22 cellular contexts compared by ENCODE assay signal in the genomic region with DNA sequence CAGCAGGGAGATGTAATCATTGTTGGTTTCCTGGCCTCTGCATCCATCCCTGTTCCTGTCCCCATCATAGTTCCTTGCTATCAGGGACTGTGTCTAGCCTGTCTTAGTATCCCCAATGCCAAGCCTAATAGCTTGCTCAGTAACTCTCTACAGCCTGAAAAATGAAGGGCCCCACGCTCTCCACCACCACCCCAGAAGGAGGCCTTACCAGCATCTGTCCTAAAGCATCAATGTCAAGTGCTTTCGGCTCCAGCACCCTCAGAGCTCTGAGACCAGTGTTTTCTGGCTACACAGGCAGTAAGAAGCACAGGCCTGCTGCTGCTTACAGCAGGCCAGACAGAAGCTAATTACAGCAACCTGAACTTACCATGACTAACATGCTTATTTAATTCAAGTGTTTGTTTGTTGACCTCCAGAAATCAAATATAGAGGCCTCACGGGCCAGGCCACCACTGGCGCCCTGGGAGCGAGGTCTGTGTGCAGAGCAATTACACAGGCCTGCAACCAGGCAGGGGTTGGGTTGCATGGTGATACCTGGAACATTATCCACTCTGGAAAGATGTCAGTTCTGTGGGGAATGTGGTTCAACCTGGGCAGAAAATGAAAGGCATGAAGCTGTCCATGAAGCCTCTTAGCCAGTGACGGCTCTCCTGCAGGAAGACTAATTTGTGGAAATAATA.
"Had no signal": no experiment of that assay in that cellular context is flagged by ENCODE, and none has a peak within 500 bp of the region (broad histone marks: within the 10 kb centered on the region; RNA-seq: fewer than 3 reads in every experiment).

No MANE protein-coding gene starts in this region.

- H3K4me1 Mint-ChIP-seq: activated naive CD8-positive, alpha-beta T cell treated with anti-CD3 and anti-CD28 coated beads, Interleukin-2, amount 50 U/mL, for 24 hours had no signal

- H3K4me3 ChIP-seq: skin epidermis, tibial artery, uterus had no signal

- H3K36me3 ChIP-seq: neutrophil, tibial artery, uterus had no signal

- H3K27me3 ChIP-seq: uterus had no signal

- DNase-seq: activated naive CD4-positive, alpha-beta T cell treated with anti-CD3 and anti-CD28 coated beads for 36 hours; activated naive CD8-positive, alpha-beta T cell treated with anti-CD3 and anti-CD28 coated beads, Interleukin-2, amount 50 U/mL, for 24 hours; aorta; cerebellar nuclear complex; effector CD8-positive, alpha-beta T cell; foreskin fibroblast; hippocampal formation; mammary epithelial cell; naive thymus-derived CD8-positive, alpha-beta T cell; stimulated activated CD4-positive, alpha-beta T cell treated with anti-CD3 and anti-CD28 coated beads, Interleukin-15, amount 100 ng/mL, for 24 hours; stimulated activated CD4-positive, alpha-beta T cell treated with anti-CD3 and anti-CD28 coated beads, Interleukin-4, amount 100 ng/mL, for 1 hour; stimulated activated naive B cell treated with anti-CD40 and anti-IgM and Interleukin-4, amounts not matched to agents 10 μg/mL and 1 μg/mL and 100 μg/mL, for 72 hours; tibial artery; uterus had no signal

- H3K27ac Mint-ChIP-seq: activated naive CD4-positive, alpha-beta T cell treated with anti-CD3 and anti-CD28 coated beads for 36 hours; activated naive CD8-positive, alpha-beta T cell treated with anti-CD3 and anti-CD28 coated beads, Interleukin-2, amount 50 U/mL, for 24 hours; activated T-helper 2 cell treated with anti-CD3 and anti-CD28 coated beads, Interferon-gamma antibody, Interleukin-2, Interleukin-4, amounts not matched to agents 10 μg/mL and 5 μg/mL and 100 μg/mL, durations not matched to agents 14 hours and 24 hours and 36 hours; naive thymus-derived CD8-positive, alpha-beta T cell; stimulated activated naive B cell treated with anti-CD40 and anti-IgM and Interleukin-4, amounts not matched to agents 10 μg/mL and 1 μg/mL and 100 μg/mL, for 72 hours had no signal

- H3K36me3 Mint-ChIP-seq: naive thymus-derived CD8-positive, alpha-beta T cell; stimulated activated naive B cell treated with anti-CD40 and anti-IgM and Interleukin-4, amounts not matched to agents 10 μg/mL and 1 μg/mL and 100 μg/mL, for 72 hours had no signal

- H3K9me3 ChIP-seq: neutrophil, tibial artery, uterus had no signal

- H3K79me2 ChIP-seq: parathyroid adenoma had no signal

- H3K9ac ChIP-seq: parathyroid adenoma had no signal

- H3K4me1 ChIP-seq: parathyroid adenoma, tibial artery, uterus had no signal

- H3K9me3 Mint-ChIP-seq: activated naive CD4-positive, alpha-beta T cell treated with anti-CD3 and anti-CD28 coated beads for 36 hours; activated naive CD8-positive, alpha-beta T cell treated with anti-CD3 and anti-CD28 coated beads, Interleukin-2, amount 50 U/mL, for 24 hours; activated T-helper 2 cell treated with anti-CD3 and anti-CD28 coated beads, Interferon-gamma antibody, Interleukin-2, Interleukin-4, amounts not matched to agents 10 μg/mL and 5 μg/mL and 100 μg/mL, durations not matched to agents 14 hours and 24 hours and 36 hours; naive thymus-derived CD8-positive, alpha-beta T cell; stimulated activated naive B cell treated with anti-CD40 and anti-IgM and Interleukin-4, amounts not matched to agents 10 μg/mL and 1 μg/mL and 100 μg/mL, for 72 hours had no signal

- ATAC-seq: activated CD4-positive, CD25-positive, alpha-beta regulatory T cell treated with anti-CD3 and anti-CD28 coated beads, Interleukin-2, amount 50 U/mL, for 24 hours; activated naive CD8-positive, alpha-beta T cell treated with anti-CD3 and anti-CD28 coated beads, Interleukin-2, amount 50 U/mL, for 24 hours; left lobe of liver; naive thymus-derived CD8-positive, alpha-beta T cell; stimulated activated naive B cell treated with anti-CD40 and anti-IgM and Interleukin-4, amounts not matched to agents 10 μg/mL and 1 μg/mL and 100 μg/mL, for 72 hours had no signal

- H3K27ac ChIP-seq: neutrophil, parathyroid adenoma, skin epidermis, tibial artery, uterus had no signal

- FAIRE-seq: endothelial cell of umbilical vein, keratinocyte had no signal

- H3K4me3 Mint-ChIP-seq: activated naive CD4-positive, alpha-beta T cell treated with anti-CD3 and anti-CD28 coated beads for 36 hours; activated naive CD8-positive, alpha-beta T cell treated with anti-CD3 and anti-CD28 coated beads, Interleukin-2, amount 50 U/mL, for 24 hours; stimulated activated naive B cell treated with anti-CD40 and anti-IgM and Interleukin-4, amounts not matched to agents 10 μg/mL and 1 μg/mL and 100 μg/mL, for 72 hours had no signal

- H2AFZ ChIP-seq: parathyroid adenoma had no signal
